ENCODE assay signal across 8 cellular contexts in the genomic region with DNA sequence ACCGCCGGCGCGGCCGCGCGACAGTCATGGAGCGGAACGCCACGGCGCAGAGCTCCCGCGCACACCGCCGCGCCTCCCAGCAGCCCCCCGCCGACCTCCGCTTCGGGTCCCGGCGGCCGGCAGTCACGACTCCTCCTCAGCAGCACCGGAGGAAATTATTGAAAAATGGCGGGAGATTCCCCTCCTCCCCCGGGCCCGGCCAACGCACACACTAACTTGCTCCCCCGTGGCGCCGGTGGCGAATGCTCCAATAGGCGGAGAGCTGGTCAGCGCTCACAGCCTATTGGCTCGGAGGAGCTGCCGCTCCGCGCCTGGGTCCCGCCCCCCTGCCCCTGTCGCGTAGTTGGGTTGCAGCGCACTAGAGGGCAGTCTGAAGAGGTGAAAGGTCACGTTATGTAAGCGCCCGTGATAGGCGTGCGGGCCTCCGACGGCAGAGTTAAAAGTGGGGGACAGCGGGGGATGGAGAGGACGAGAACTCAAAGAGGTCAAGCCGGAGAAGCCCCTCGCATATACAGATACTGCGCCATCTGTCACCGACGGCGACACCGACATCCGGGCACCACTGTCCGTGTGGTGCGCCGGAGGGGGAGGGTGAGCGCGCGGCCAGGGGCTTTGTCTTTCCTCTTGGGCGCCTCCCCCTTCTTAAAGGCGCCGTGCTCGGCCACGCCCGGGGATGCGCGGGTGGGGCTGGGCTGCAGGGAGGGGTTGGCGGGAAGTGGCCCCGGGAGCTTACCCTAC. TPM values are rescaled to one million over a fixed set of nuclear protein-coding genes. Genes with fewer than 3 reads are reported as not detected.
A peak's percentile ranks its signal among the peaks of the same experiment; 100 is the strongest.
DNase-seq lines count a peak whose midpoint lies in the region; ATAC-seq and TF ChIP-seq lines count a peak whose summit lies in the region.

A gene with protein sequence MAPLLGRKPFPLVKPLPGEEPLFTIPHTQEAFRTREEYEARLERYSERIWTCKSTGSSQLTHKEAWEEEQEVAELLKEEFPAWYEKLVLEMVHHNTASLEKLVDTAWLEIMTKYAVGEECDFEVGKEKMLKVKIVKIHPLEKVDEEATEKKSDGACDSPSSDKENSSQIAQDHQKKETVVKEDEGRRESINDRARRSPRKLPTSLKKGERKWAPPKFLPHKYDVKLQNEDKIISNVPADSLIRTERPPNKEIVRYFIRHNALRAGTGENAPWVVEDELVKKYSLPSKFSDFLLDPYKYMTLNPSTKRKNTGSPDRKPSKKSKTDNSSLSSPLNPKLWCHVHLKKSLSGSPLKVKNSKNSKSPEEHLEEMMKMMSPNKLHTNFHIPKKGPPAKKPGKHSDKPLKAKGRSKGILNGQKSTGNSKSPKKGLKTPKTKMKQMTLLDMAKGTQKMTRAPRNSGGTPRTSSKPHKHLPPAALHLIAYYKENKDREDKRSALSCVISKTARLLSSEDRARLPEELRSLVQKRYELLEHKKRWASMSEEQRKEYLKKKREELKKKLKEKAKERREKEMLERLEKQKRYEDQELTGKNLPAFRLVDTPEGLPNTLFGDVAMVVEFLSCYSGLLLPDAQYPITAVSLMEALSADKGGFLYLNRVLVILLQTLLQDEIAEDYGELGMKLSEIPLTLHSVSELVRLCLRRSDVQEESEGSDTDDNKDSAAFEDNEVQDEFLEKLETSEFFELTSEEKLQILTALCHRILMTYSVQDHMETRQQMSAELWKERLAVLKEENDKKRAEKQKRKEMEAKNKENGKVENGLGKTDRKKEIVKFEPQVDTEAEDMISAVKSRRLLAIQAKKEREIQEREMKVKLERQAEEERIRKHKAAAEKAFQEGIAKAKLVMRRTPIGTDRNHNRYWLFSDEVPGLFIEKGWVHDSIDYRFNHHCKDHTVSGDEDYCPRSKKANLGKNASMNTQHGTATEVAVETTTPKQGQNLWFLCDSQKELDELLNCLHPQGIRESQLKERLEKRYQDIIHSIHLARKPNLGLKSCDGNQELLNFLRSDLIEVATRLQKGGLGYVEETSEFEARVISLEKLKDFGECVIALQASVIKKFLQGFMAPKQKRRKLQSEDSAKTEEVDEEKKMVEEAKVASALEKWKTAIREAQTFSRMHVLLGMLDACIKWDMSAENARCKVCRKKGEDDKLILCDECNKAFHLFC (N-terminal part only) (minus strand): TSS at position 213 of the 738 bp plus-strand sequence. CDS start 360 bp downstream, outside the sequence.

- H3K4me3 Mint-ChIP-seq in WTC11: peak within 1 kb of the TSS; percentile 83

- no peaks in the 10 kb centered on the region for H3K27me3 Mint-ChIP-seq in WTC11 (ENCODE audit: low read depth)

- H3K4me3 ChIP-seq in cardiac fibroblast (replicated peaks in 1 of 2; ENCODE audit: low read depth in 2 of 2, low read length in 2 of 2): peak within 1 kb of the TSS; percentile 63 to 76
- H3K4me3 ChIP-seq in smooth muscle cell: peak within 1 kb of the TSS; percentile 97

- no peaks in the 10 kb centered on the region for H3K9me3 Mint-ChIP-seq in WTC11

- peaks cover 36% of the 10 kb centered on the region for H3K4me1 Mint-ChIP-seq in WTC11

- DNase-seq in AG08395 (ENCODE audit: low spot score) (peak; percentile 99), NCI-H226 (peak; percentile 96), WTC11 (ENCODE audit: low spot score) (peak; percentile 99), cardiac fibroblast (ENCODE audit: low read depth in 2 of 2) (peak; percentile 99), iPS-NIHi7 (ENCODE audit: extremely low spot score) (peak; percentile 98), smooth muscle cell (lab: John Stamatoyannopoulos, UW; ENCODE audit: unreplicated experiment) (peak; percentile 93)

- H3K4me2 ChIP-seq in smooth muscle cell: peak within 1 kb of the TSS; percentile 98

- peak within 1 kb of the TSS; percentile 80 for H2AFZ ChIP-seq in smooth muscle cell (ENCODE audit: low read depth)

- peaks cover 6% of the 10 kb centered on the region for H3K36me3 ChIP-seq in smooth muscle cell (ENCODE audit: low read depth)

- no peaks in the 10 kb centered on the region for H3K27me3 ChIP-seq in smooth muscle cell (ENCODE audit: low read depth)

- H3K4me1 ChIP-seq in smooth muscle cell (ENCODE audit: low read depth): peaks cover 23% of the 10 kb centered on the region

- peaks cover 45% of the 10 kb centered on the region for H3K79me2 ChIP-seq in smooth muscle cell (ENCODE audit: low read depth)

- peaks cover 35% of the 10 kb centered on the region for H4K20me1 ChIP-seq in smooth muscle cell (ENCODE audit: low read depth)

- TF ChIP-seq CTCF in WTC11 (IDR thresholded peaks at IDR 0.05) (no peak), cardiac fibroblast (IDR thresholded peaks at IDR 0.05; ENCODE audit: low read depth, low read length) (peak; percentile 20), smooth muscle cell (IDR thresholded peaks at IDR 0.05; ENCODE audit: borderline replicate concordance, insufficient read depth, poor library complexity, severe bottlenecking) (no peak)

- peak within 1 kb of the TSS; percentile 63 for H3K9ac ChIP-seq in smooth muscle cell (ENCODE audit: low read depth)

- peak within 1 kb of the TSS; percentile 98 for H3K27ac Mint-ChIP-seq in WTC11

- H3K9me3 ChIP-seq in smooth muscle cell (replicated peaks; ENCODE audit: low read depth): no peaks in the 10 kb centered on the region

- peak within 1 kb of the TSS; percentile 54 for H3K27ac ChIP-seq in smooth muscle cell (ENCODE audit: low read depth)

- CTCF ChIA-PET in WTC11 (lab: Charles Lee): interaction anchor here (0.6 to 2.5 kb wide), 7 partner anchors 34 to 394 kb away, joined by 3 to 13 read pairs (median 6); a partner anchor contains a TSS

- peaks cover 14% of the 10 kb centered on the region for H3F3A ChIP-seq in smooth muscle cell (ENCODE audit: low read depth)

- under 1% methylated on average over 64 of the region's 76 CpGs for WGBS in smooth muscle cell (ENCODE audit: low lambda C conversion rate)

- POLR2A ChIA-PET in WTC11 (lab: Charles Lee): interaction anchor here (0.6 to 2.6 kb wide), 8 partner anchors 10 to 928 kb away, joined by 3 to 14 read pairs (median 5); a partner anchor contains a TSS

- peaks cover 31% of the 10 kb centered on the region for H3K36me3 Mint-ChIP-seq in WTC11

- ATAC-seq in GM18909 (IDR thresholded peaks at IDR 0.05; ENCODE audit: poor library complexity, unreplicated experiment) (peak; percentile 85), HG03175 (IDR thresholded peaks at IDR 0.05; ENCODE audit: unreplicated experiment) (peak; percentile 90), WTC11 (peak; percentile 95)

TF ChIP-seq in WTC11, 78 proteins besides CTCF, POLR2A, EP300 and RAD21 (continues in another document):
- TF ChIP-seq, protein P1, sequence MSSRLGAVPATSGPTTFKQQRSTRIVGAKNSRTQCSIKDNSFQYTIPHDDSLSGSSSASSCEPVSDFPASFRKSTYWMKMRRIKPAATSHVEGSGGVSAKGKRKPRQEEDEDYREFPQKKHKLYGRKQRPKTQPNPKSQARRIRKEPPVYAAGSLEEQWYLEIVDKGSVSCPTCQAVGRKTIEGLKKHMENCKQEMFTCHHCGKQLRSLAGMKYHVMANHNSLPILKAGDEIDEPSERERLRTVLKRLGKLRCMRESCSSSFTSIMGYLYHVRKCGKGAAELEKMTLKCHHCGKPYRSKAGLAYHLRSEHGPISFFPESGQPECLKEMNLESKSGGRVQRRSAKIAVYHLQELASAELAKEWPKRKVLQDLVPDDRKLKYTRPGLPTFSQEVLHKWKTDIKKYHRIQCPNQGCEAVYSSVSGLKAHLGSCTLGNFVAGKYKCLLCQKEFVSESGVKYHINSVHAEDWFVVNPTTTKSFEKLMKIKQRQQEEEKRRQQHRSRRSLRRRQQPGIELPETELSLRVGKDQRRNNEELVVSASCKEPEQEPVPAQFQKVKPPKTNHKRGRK (CRISPR knock-in tag; IDR thresholded peaks at IDR 0.05; ENCODE audit: borderline replicate concordance): no peak
- TF ChIP-seq, protein P2, sequence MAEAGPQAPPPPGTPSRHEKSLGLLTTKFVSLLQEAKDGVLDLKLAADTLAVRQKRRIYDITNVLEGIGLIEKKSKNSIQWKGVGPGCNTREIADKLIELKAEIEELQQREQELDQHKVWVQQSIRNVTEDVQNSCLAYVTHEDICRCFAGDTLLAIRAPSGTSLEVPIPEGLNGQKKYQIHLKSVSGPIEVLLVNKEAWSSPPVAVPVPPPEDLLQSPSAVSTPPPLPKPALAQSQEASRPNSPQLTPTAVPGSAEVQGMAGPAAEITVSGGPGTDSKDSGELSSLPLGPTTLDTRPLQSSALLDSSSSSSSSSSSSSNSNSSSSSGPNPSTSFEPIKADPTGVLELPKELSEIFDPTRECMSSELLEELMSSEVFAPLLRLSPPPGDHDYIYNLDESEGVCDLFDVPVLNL (CRISPR knock-in tag; IDR thresholded peaks at IDR 0.05; ENCODE audit: borderline replicate concordance, low read depth): 0 out of 2 replicates have a peak, but pooled peaks have one; percentile 15
- TF ChIP-seq NR2C2 (CRISPR knock-in tag; IDR thresholded peaks at IDR 0.05): peak; percentile 84
- TF ChIP-seq FOXK1 (CRISPR knock-in tag; IDR thresholded peaks at IDR 0.05): peak; percentile 59; the same call in 1 of the 2 replicates
- TF ChIP-seq SMAD3 (CRISPR knock-in tag; IDR thresholded peaks at IDR 0.05; ENCODE audit: borderline replicate concordance): peak; percentile 9; the same call in 1 of the 2 replicates
- TF ChIP-seq ZNF219 (CRISPR knock-in tag; IDR thresholded peaks at IDR 0.05; ENCODE audit: borderline replicate concordance): no peak
- TF ChIP-seq, protein P3, sequence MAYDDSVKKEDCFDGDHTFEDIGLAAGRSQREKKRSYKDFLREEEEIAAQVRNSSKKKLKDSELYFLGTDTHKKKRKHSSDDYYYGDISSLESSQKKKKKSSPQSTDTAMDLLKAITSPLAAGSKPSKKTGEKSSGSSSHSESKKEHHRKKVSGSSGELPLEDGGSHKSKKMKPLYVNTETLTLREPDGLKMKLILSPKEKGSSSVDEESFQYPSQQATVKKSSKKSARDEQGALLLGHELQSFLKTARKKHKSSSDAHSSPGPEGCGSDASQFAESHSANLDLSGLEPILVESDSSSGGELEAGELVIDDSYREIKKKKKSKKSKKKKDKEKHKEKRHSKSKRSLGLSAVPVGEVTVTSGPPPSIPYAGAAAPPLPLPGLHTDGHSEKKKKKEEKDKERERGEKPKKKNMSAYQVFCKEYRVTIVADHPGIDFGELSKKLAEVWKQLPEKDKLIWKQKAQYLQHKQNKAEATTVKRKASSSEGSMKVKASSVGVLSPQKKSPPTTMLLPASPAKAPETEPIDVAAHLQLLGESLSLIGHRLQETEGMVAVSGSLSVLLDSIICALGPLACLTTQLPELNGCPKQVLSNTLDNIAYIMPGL (CRISPR knock-in tag; IDR thresholded peaks at IDR 0.05): peak; percentile 26; the same call in 1 of the 2 replicates
- peak; percentile 84 for TF ChIP-seq SP1 (CRISPR knock-in tag; conservative IDR thresholded peaks at IDR 0.05)
- no peak for TF ChIP-seq JUN (CRISPR knock-in tag; IDR thresholded peaks at IDR 0.05)

RNA-seq across cellular contexts. Expression of the gene that starts here (rescaled TPM):
- total RNA-seq in WTC11 (2021) (64.9 to 66.5 TPM (median 66.3 TPM) in 3 replicates), smooth muscle cell (43.9 and 48.8 TPM in 2 replicates)
- 20.1 and 23.9 TPM in 2 replicates for polyA plus RNA-seq in smooth muscle cell

Comparison
In these comparisons a context has a peak if more than half of its experiments do, and no peak if none do; other contexts are left out.
1. Peak in every context shown above with its lines: DNase-seq, ATAC-seq, H3K4me3 ChIP-seq and H3K27ac ChIP-seq.